ENCODE assay signal across 12 cellular contexts in the genomic region with DNA sequence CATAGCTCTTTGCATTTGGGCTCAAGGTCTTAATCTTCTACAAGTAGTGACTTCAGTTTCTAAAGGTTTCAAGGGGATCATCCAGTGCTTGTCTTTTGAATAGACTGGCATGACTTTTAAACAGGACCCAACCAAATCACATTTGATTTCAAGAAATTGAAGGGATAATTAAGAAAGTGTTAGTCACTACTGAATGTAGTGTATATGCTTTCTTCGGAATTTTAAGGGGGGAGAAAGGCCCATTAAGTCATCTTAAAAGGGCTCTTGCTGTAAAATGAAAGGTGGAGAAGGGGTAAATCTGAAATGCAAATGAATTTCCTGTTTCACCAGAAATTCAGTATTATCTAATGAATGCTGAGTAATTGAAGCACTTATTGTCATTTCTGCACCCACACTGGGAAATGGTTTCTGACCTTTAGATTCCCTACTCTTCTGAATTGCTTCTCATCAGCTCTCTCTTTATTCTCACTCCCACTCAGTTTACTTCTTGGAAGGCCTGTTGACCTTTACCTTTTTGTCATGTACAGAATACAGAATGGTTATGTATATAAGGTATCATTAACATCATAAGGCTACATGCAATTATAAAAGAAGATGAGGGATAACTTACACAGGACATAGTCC.
"Had no signal": no experiment of that assay in that cellular context is flagged by ENCODE, and none has a peak within 500 bp of the region (broad histone marks: within the 10 kb centered on the region; RNA-seq: fewer than 3 reads in every experiment).

No MANE protein-coding gene starts in this region.

- H3K27ac Mint-ChIP-seq: activated naive CD8-positive, alpha-beta T cell; naive B cell had no signal

- H3K79me2 ChIP-seq: hepatocyte had no signal

- H3K4me3 ChIP-seq: dorsolateral prefrontal cortex, hepatocyte, tibial nerve, vagina had no signal

- H2AFZ ChIP-seq: hepatocyte had no signal

- H3K4me3 Mint-ChIP-seq: activated naive CD8-positive, alpha-beta T cell; naive B cell had no signal

- H3K4me2 ChIP-seq: hepatocyte had no signal

- H3K27me3 ChIP-seq: dorsolateral prefrontal cortex, hepatocyte, neutrophil, tibial nerve, vagina had no signal

- ATAC-seq: left cardiac atrium had no signal

- DNase-seq: activated CD4-positive, alpha-beta T cell treated with anti-CD3 and anti-CD28 coated beads, Interleukin-2, amount 50 U/mL, for 48 hours; activated effector memory CD4-positive, alpha-beta T cell treated with Interleukin-2 at 50 U/mL for 16 hours; aorta; dorsolateral prefrontal cortex; left cardiac atrium; naive B cell; stimulated activated CD4-positive, alpha-beta T cell treated with anti-CD3 and anti-CD28 coated beads, Interleukin-4, amount 100 ng/mL, for 24 hours had no signal

- H3K36me3 ChIP-seq: neutrophil, tibial nerve, vagina had no signal

- H3K27ac ChIP-seq: dorsolateral prefrontal cortex, hepatocyte, neutrophil, tibial nerve, vagina had no signal

- H3K27me3 Mint-ChIP-seq: activated naive CD8-positive, alpha-beta T cell; naive B cell had no signal

- H3K4me1 ChIP-seq: vagina had no signal

- H3K36me3 Mint-ChIP-seq: activated naive CD8-positive, alpha-beta T cell; naive B cell had no signal
